In genomic region chr19:30391554-30392551, GRCh38 we compare ENCODE assay signal across 18 cellular contexts. TPM values are rescaled to one million over a fixed set of nuclear protein-coding genes. Genes with fewer than 3 reads are reported as not detected.
A peak's percentile ranks its signal among the peaks of the same experiment; 100 is the strongest.
DNase-seq lines count a peak whose midpoint lies in the region; ATAC-seq and TF ChIP-seq lines count a peak whose summit lies in the region.
"Had no signal": no experiment of that assay in that cellular context is flagged by ENCODE, and none has a peak within 500 bp of the region (broad histone marks: within the 10 kb centered on the region; RNA-seq: fewer than 3 reads in every experiment).

No MANE protein-coding gene starts in this region.

- no peak for TF ChIP-seq CTCF in neural crest cell (conservative IDR thresholded peaks at IDR 0.05)

- H3K4me1 ChIP-seq in Karpas-422 (ENCODE audit: low read length), result peaks cover 72% of the 10 kb centered on the region
- H3K4me1 ChIP-seq: colonic mucosa, right lobe of liver, transverse colon had no signal

- no peaks in the 10 kb centered on the region for H3K36me3 Mint-ChIP-seq in neural crest cell (ENCODE audit: low read depth)

- H3K4me3 Mint-ChIP-seq in neural crest cell, result no peak overlapping the region
- H3K4me3 Mint-ChIP-seq: nephron had no signal

- H3K9me2 ChIP-seq in Karpas-422 (replicated peaks; ENCODE audit: insufficient read depth, low read length), result no peaks in the 10 kb centered on the region

- no peak overlapping the region for H2AFZ ChIP-seq in Karpas-422 (ENCODE audit: low read length)
- H2AFZ ChIP-seq: GM23248, hepatocyte had no signal

- H3K9ac ChIP-seq in Karpas-422 (ENCODE audit: low read length), result no peak overlapping the region
- H3K9ac ChIP-seq: GM23248 had no signal

- peaks cover 51% of the 10 kb centered on the region for H3K27me3 Mint-ChIP-seq in neural crest cell (ENCODE audit: low read depth)

- H3K27me3 ChIP-seq in Karpas-422 (ENCODE audit: low read length), result no peaks in the 10 kb centered on the region
- H3K27me3 ChIP-seq: colonic mucosa, right lobe of liver, transverse colon had no signal

- ATAC-seq in HG02678 (IDR thresholded peaks at IDR 0.05; ENCODE audit: unreplicated experiment), result no peak
- ATAC-seq: esophagus mucosa, right lobe of liver had no signal

- H3K79me2 ChIP-seq in Karpas-422 (ENCODE audit: low read length), result no peaks in the 10 kb centered on the region
- H3K79me2 ChIP-seq: hepatocyte had no signal

- no peaks in the 10 kb centered on the region for H3K9me3 Mint-ChIP-seq in neural crest cell
- H3K9me3 Mint-ChIP-seq: nephron had no signal

- H3K4me2 ChIP-seq in Karpas-422 (ENCODE audit: low read depth, low read length, poor library complexity, severe bottlenecking), result peak overlapping the region; percentile 52
- H3K4me2 ChIP-seq: hepatocyte had no signal

- no peaks in the 10 kb centered on the region for H4K20me1 ChIP-seq in Karpas-422 (ENCODE audit: insufficient read depth, low read depth, low read length)

- no peaks in the 10 kb centered on the region for H3K9me3 ChIP-seq in Karpas-422 (ENCODE audit: low read length)
- H3K9me3 ChIP-seq: colonic mucosa, right lobe of liver, transverse colon had no signal

- peaks cover 5% of the 10 kb centered on the region for H3K4me1 Mint-ChIP-seq in neural crest cell

- H3K4me3 ChIP-seq in Karpas-422 (ENCODE audit: low read length), result peak overlapping the region; percentile 0; the same call in 1 of the 2 replicates
- H3K4me3 ChIP-seq: colonic mucosa, GM23248, hepatocyte, right lobe of liver, transverse colon had no signal

- DNase-seq in ELF-1 (ENCODE audit: low read depth, low spot score) (peak; percentile 70), Karpas-422 (peak; percentile 72), astrocyte of the hippocampus (ENCODE audit: low read depth, low spot score) (peak; percentile 80), neural crest cell (ENCODE audit: low read depth, low spot score) (no peak), ureter (ENCODE audit: low spot score) (no peak), erythroblast (lab: John Stamatoyannopoulos, UW) (no peak), medulla oblongata (ENCODE audit: extremely low spot score) (no peak)
- DNase-seq: colonic mucosa; GM23248; NCI-H510A; stimulated activated CD4-positive, alpha-beta T cell treated with anti-CD3 and anti-CD28 coated beads, Interleukin-4, amount 100 ng/mL, for 1 hour; transverse colon had no signal

- TF ChIP-seq POLR2A in erythroblast (IDR thresholded peaks at IDR 0.05; ENCODE audit: low read length), result no peak

- no peak overlapping the region for H3K27ac ChIP-seq in Karpas-422 (ENCODE audit: low read length)
- H3K27ac ChIP-seq: colonic mucosa, GM23248, hepatocyte, right lobe of liver, transverse colon had no signal

- H3K27ac Mint-ChIP-seq in neural crest cell (ENCODE audit: unreplicated experiment), result peak overlapping the region; percentile 27
- H3K27ac Mint-ChIP-seq: nephron had no signal

- no peaks in the 10 kb centered on the region for H3K36me3 ChIP-seq in Karpas-422 (ENCODE audit: insufficient read depth, low read length)
- H3K36me3 ChIP-seq: colonic mucosa, right lobe of liver, transverse colon had no signal

RNA-seq across cellular contexts. Expression of gene ZNF536, which starts 19.7 kb away (rescaled TPM):
- 7.0 and 11.6 TPM in 2 replicates for total RNA-seq in Karpas-422 (2014; rRNA removed; shearing (Covaris generic); ENCODE audit: low replicate concordance)
- total RNA-seq in neural crest cell (18.7 and 22.0 TPM in 2 replicates), ureter (15.8 TPM)
- total RNA-seq: T-helper 1 cell treated with Interleukin-12 subunit alpha and Interleukin-12 subunit beta and Interleukin-4 antibody, amounts not matched to agents 30 ng/mL and 1 ng/mL, for 36 hours had no signal

Comparison
In these comparisons a context has a peak if more than half of its experiments do, and no peak if none do; other contexts are left out.
1. DNase-seq: peak in ELF-1 (single experiment), Karpas-422 (single experiment) and astrocyte of the hippocampus (single experiment); none in neural crest cell (single experiment), ureter (single experiment), erythroblast (0 of 2) and medulla oblongata (single experiment).